Comparison of ENCODE assay signal across 33 cellular contexts in genomic region chr9:126032135-126032534, GRCh38.
DNase-seq lines count a peak whose midpoint lies in the region; ATAC-seq, FAIRE-seq and TF ChIP-seq lines count a peak whose summit lies in the region.
"Had no signal": no experiment of that assay in that cellular context is flagged by ENCODE, and none has a peak within 500 bp of the region (broad histone marks: within the 10 kb centered on the region; RNA-seq: fewer than 3 reads in every experiment).

No MANE protein-coding gene starts in this region.

- no peak overlapping the region for H2AFZ ChIP-seq in K562 (ENCODE audit: low read depth, low read length)

- no peaks in the 10 kb centered on the region for H3K9me1 ChIP-seq in K562 (ENCODE audit: control insufficient read depth, insufficient read depth, low read length)

- H3K4me3 ChIP-seq in HEK293 (ENCODE audit: low read depth, low read length) (no peak overlapping the region), K562 (no peak overlapping the region), Peyer's patch (no peak overlapping the region)
- H3K4me3 ChIP-seq: A549; BLaER1; BLaER1 treated with 17β-estradiol and CSF1 and Interleukin-3, amounts not matched to agents 10 nM and 100 nM had no signal

- TF ChIP-seq EP300 in K562 (IDR thresholded peaks at IDR 0.05; ENCODE audit: low read length), result no peak

- H3K36me3 ChIP-seq in HEK293 (ENCODE audit: control insufficient read depth in 2 of 2, insufficient read depth in 1 of 2, low read length in 2 of 2) (no peaks in the 10 kb centered on the region), K562 (ENCODE audit: control insufficient read depth, insufficient read depth, low read length) (no peaks in the 10 kb centered on the region), Peyer's patch (no peaks in the 10 kb centered on the region)
- H3K36me3 ChIP-seq: BE2C; BLaER1; BLaER1 treated with 17β-estradiol and CSF1 and Interleukin-3, amounts not matched to agents 10 nM and 100 nM had no signal

- H3K9ac ChIP-seq in K562 (ENCODE audit: insufficient read depth in 1 of 2, low read depth in 2 of 2, low read length in 2 of 2), result no peak overlapping the region
- H3K9ac ChIP-seq: BLaER1; BLaER1 treated with 17β-estradiol and CSF1 and Interleukin-3, amounts not matched to agents 10 nM and 100 nM had no signal

- H4K20me1 ChIP-seq in K562 (replicated peaks; ENCODE audit: control insufficient read depth, insufficient read depth, low read length), result no peaks in the 10 kb centered on the region
- H4K20me1 ChIP-seq: BLaER1; BLaER1 treated with 17β-estradiol and CSF1 and Interleukin-3, amounts not matched to agents 10 nM and 100 nM had no signal

- H3K9me3 ChIP-seq in HEK293 (ENCODE audit: control insufficient read depth, insufficient read depth, low read depth, low read length), result no peaks in the 10 kb centered on the region
- H3K9me3 ChIP-seq in K562 (replicated peaks; ENCODE audit: control insufficient read depth, insufficient read depth, low read depth, low read length), result no peaks in the 10 kb centered on the region
- no peaks in the 10 kb centered on the region for H3K9me3 ChIP-seq in Peyer's patch
- H3K9me3 ChIP-seq: A549, BE2C, BLaER1, Caco-2 had no signal

- in situ Hi-C loops in K562 (cut with MboI), result no loop called here

- TF ChIP-seq POLR2A in K562 (conservative IDR thresholded peaks at IDR 0.05), result no peak
- TF ChIP-seq POLR2A in Peyer's patch (IDR thresholded peaks at IDR 0.05), result no peak

- no peaks in the 10 kb centered on the region for H3K4me1 ChIP-seq in HEK293 (ENCODE audit: control insufficient read depth, insufficient read depth, low read length)
- no peaks in the 10 kb centered on the region for H3K4me1 ChIP-seq in K562 (replicated peaks in 1 of 2; ENCODE audit: control insufficient read depth in 2 of 2, insufficient read depth in 2 of 2, low read length in 2 of 2)
- no peaks in the 10 kb centered on the region for H3K4me1 ChIP-seq in Peyer's patch
- H3K4me1 ChIP-seq: A549, BE2C, Caco-2 had no signal

- TF ChIP-seq RAD21 in K562 (CRISPR knock-in tag; conservative IDR thresholded peaks at IDR 0.05 in 1 of 2, IDR thresholded peaks at IDR 0.05 in 1 of 2), result no peak

- BruUV-seq in K562 (replicated peaks; lab: Mats Ljungman, UMichigan), result no TSS peak

- peak; percentile 2 for DNase-seq in Right ventricle myocardium superior
- DNase-seq in left ventricle myocardium superior, result no peak
- DNase-seq in K562 (ENCODE audit: extremely low read depth in 1 of 4, low spot score in 3 of 4), result no peak
- no peak for DNase-seq in activated gamma-delta T cell (lab: John Stamatoyannopoulos, UW)
- DNase-seq in Peyer's patch, result no peak
- DNase-seq: 8988T; ACHN; AML-193; BE2C; C1 segment of cervical spinal cord; Caco-2; Calu3; CD4-positive, alpha-beta memory T cell; CD4-positive, alpha-beta T cell; CD4-positive, CD25-positive, alpha-beta regulatory T cell; CD8-positive, alpha-beta memory T cell; CD8-positive, alpha-beta T cell; COR-L47; DMS 273 treated with DMSO at 0.1 percent for 48 hours; DMS153; DMS53; DMS79; DMS79 treated with DMSO at 0.1 percent for 48 hours; DND-41; EL had no signal

- CTCF ChIA-PET in HEK293 (lab: Yijun Ruan, JAX), result interaction anchor here (0.7 kb wide), 1 partner anchor 131 kb away, joined by 3 read pairs; no protein-coding TSS in a partner anchor
- CTCF ChIA-PET in K562 (lab: Yijun Ruan, JAX; ENCODE audit: low intra/inter-chr PET ratio), result no interaction called here

- POLR2A ChIA-PET in HEK293 (lab: Yijun Ruan, JAX) (no interaction called here), K562 (lab: Yijun Ruan, JAX) (interaction anchor here (0.8 kb wide), 1 partner anchor 9 kb away, joined by 3 read pairs; no protein-coding TSS in a partner anchor)

- H3K79me2 ChIP-seq in K562 (ENCODE audit: control insufficient read depth, insufficient read depth, low read length), result no peaks in the 10 kb centered on the region

- intact Hi-C loops in Right ventricle myocardium superior (cut with DNase I), result no loop called here
- intact Hi-C loops in left ventricle myocardium superior (cut with micrococcal nuclease), result no loop called here
- intact Hi-C loops in K562 (cut with micrococcal nuclease), result no loop called here

- H3K4me2 ChIP-seq in K562 (ENCODE audit: insufficient read depth, low read length), result no peak overlapping the region
- H3K4me2 ChIP-seq: A549; BLaER1; BLaER1 treated with 17β-estradiol and CSF1 and Interleukin-3, amounts not matched to agents 10 nM and 100 nM had no signal

- FAIRE-seq in K562 (lab: Jason Lieb, UNC), result no peak
- FAIRE-seq: A204.1, A549, D721Med had no signal

- TF ChIP-seq CTCF in HEK293 (tag by site-specific recombination; IDR thresholded peaks at IDR 0.05) (no peak), K562 (IDR thresholded peaks at IDR 0.05 in 2 of 3, conservative IDR thresholded peaks at IDR 0.05 in 1 of 3; ENCODE audit: insufficient read depth in 2 of 3, low read depth in 1 of 3, low read length in 3 of 3) (no peak), Peyer's patch (IDR thresholded peaks at IDR 0.05) (no peak)

- 1% methylated on average over 8 of the region's 8 CpGs for WGBS in K562 (ENCODE audit: insufficient coverage, low coverage, missing lambda C conversion rate)

- H3K27ac ChIP-seq in HEK293 (ENCODE audit: extremely low read depth, low read depth, low read length) (no peak overlapping the region), K562 (ENCODE audit: extremely low read depth, low read depth, low read length) (no peak overlapping the region), Peyer's patch (no peak overlapping the region)
- H3K27ac ChIP-seq: 22Rv1; A549; BLaER1; BLaER1 treated with 17β-estradiol and CSF1 and Interleukin-3, amounts not matched to agents 10 nM and 100 nM; C4-2B had no signal

- no peak for ATAC-seq in Right ventricle myocardium superior (ENCODE audit: poor library complexity)
- no peak for ATAC-seq in left ventricle myocardium superior
- no peak for ATAC-seq in K562
- ATAC-seq: A549; CD8-positive, alpha-beta T cell had no signal

- peaks cover 6 to 24% of the 10 kb centered on the region in 2 experiments; a peak in 3 of 5 replicates for H3K27me3 ChIP-seq in K562 (ENCODE audit: control insufficient read depth in 2 of 2, insufficient read depth in 2 of 2, low read length in 2 of 2)
- no peaks in the 10 kb centered on the region for H3K27me3 ChIP-seq in Peyer's patch
- H3K27me3 ChIP-seq: BE2C; BLaER1; BLaER1 treated with 17β-estradiol and CSF1 and Interleukin-3, amounts not matched to agents 10 nM and 100 nM had no signal

TF ChIP-seq in HEK293, 187 proteins besides CTCF, POLR2A, EP300 and RAD21 (continues in another document):
- TF ChIP-seq TSHZ1 (tag by site-specific recombination; IDR thresholded peaks at IDR 0.05; ENCODE audit: borderline replicate concordance) (no peak), PRDM1 (tag by site-specific recombination; IDR thresholded peaks at IDR 0.05) (no peak), SP3 (tag by site-specific recombination; IDR thresholded peaks at IDR 0.05) (no peak)

TF ChIP-seq in K562, 482 proteins besides CTCF, POLR2A, EP300 and RAD21 (continues in another document):
- TF ChIP-seq CEBPZ (IDR thresholded peaks at IDR 0.05; ENCODE audit: borderline replicate concordance, low read depth, low read length) (no peak), ZBTB8A (IDR thresholded peaks at IDR 0.05; ENCODE audit: partially characterized antibody) (no peak), ZNF431 (CRISPR knock-in tag; IDR thresholded peaks at IDR 0.05) (peak; percentile 91), ATF3 (IDR thresholded peaks at IDR 0.05) (no peak), ATF3 (CRISPR knock-in tag; conservative IDR thresholded peaks at IDR 0.05) (no peak), TRIM25 (IDR thresholded peaks at IDR 0.05; ENCODE audit: borderline replicate concordance) (no peak)
